Comparison of ENCODE assay signal across 16 cellular contexts in genomic region chr5:79961731-79962579, GRCh38. TPM values are rescaled to one million over a fixed set of nuclear protein-coding genes. Genes with fewer than 3 reads are reported as not detected.
DNase-seq lines count a peak whose midpoint lies in the region; ATAC-seq and TF ChIP-seq lines count a peak whose summit lies in the region.
"Had no signal": no experiment of that assay in that cellular context is flagged by ENCODE, and none has a peak within 500 bp of the region (broad histone marks: within the 10 kb centered on the region; RNA-seq: fewer than 3 reads in every experiment).

No MANE protein-coding gene starts in this region.

- no peak overlapping the region for H3K4me3 ChIP-seq in ACC112 (ENCODE audit: low read depth, low read length)
- H3K4me3 ChIP-seq in GM23338 = no peak overlapping the region
- H3K4me3 ChIP-seq in aorta (ENCODE audit: low read length in 2 of 2) = no peak overlapping the region
- H3K4me3 ChIP-seq: Peyer's patch, transverse colon had no signal

- 72 to 75% methylated on average over 9 of the region's 9 CpGs for WGBS in aorta, 2 donors

- H3K9me3 Mint-ChIP-seq in GM23338 (no peaks in the 10 kb centered on the region), progenitor cell of endocrine pancreas (ENCODE audit: low read depth) (no peaks in the 10 kb centered on the region)
- H3K9me3 Mint-ChIP-seq: activated CD4-positive, alpha-beta memory T cell treated with anti-CD3 and anti-CD28 coated beads for 36 hours had no signal

- H3K9me2 ChIP-seq in GM23338 (ENCODE audit: insufficient read depth) = peaks cover 5% of the 10 kb centered on the region

- H3F3A ChIP-seq in GM23338 (replicated peaks; ENCODE audit: low read depth) = no peaks in the 10 kb centered on the region

- no peaks in the 10 kb centered on the region for H3K79me2 ChIP-seq in ACC112 (ENCODE audit: control insufficient read depth, insufficient read depth, low read length, unreplicated experiment)
- H3K79me2 ChIP-seq in GM23338 (replicated peaks; ENCODE audit: insufficient read depth) = no peaks in the 10 kb centered on the region

- no peaks in the 10 kb centered on the region for H4K20me1 ChIP-seq in GM23338 (replicated peaks; ENCODE audit: insufficient read depth)

- no peak overlapping the region for H3K27ac Mint-ChIP-seq in GM23338
- no peak overlapping the region for H3K27ac Mint-ChIP-seq in progenitor cell of endocrine pancreas
- H3K27ac Mint-ChIP-seq: B cell had no signal

- H3K36me3 ChIP-seq in ACC112 (ENCODE audit: insufficient read depth, low read length) (no peaks in the 10 kb centered on the region), GM23338 (ENCODE audit: insufficient read depth) (no peaks in the 10 kb centered on the region), aorta (ENCODE audit: control insufficient read depth in 1 of 2, insufficient read depth in 2 of 2, low read length in 1 of 2) (no peaks in the 10 kb centered on the region)
- H3K36me3 ChIP-seq: Peyer's patch, transverse colon had no signal

- no peak for DNase-seq in GM23338 (ENCODE audit: low spot score)
- DNase-seq in SKM-1 treated with dmso at 0.1 percent for 144 hours (lab: John Stamatoyannopoulos, UW; ENCODE audit: unreplicated experiment) = peak; percentile 70
- peak; percentile 20 for DNase-seq in glomerular visceral epithelial cell (ENCODE audit: extremely low spot score)
- no peak for DNase-seq in NCI-H146 (lab: John Stamatoyannopoulos, UW)
- no peak for DNase-seq in aorta
- no peak for DNase-seq in progenitor cell of endocrine pancreas (ENCODE audit: low spot score, unreplicated experiment)
- no peak for DNase-seq in GF-D8 (lab: John Stamatoyannopoulos, UW)
- DNase-seq: activated naive CD4-positive, alpha-beta T cell; DND-41; NCI-H1436; Peyer's patch; T-helper 9 cell; transverse colon had no signal

- H3K4me1 ChIP-seq in ACC112 (ENCODE audit: control insufficient read depth, insufficient read depth, low read length, unreplicated experiment) (peaks cover 10% of the 10 kb centered on the region), GM23338 (ENCODE audit: insufficient read depth) (no peaks in the 10 kb centered on the region), aorta (ENCODE audit: control insufficient read depth in 1 of 2, insufficient read depth in 2 of 2, low read length in 2 of 2) (no peaks in the 10 kb centered on the region)
- H3K4me1 ChIP-seq: Peyer's patch, transverse colon had no signal

- no peaks in the 10 kb centered on the region for H3K36me3 Mint-ChIP-seq in GM23338 (ENCODE audit: low read depth)
- no peaks in the 10 kb centered on the region for H3K36me3 Mint-ChIP-seq in progenitor cell of endocrine pancreas (ENCODE audit: insufficient read depth)
- H3K36me3 Mint-ChIP-seq: activated CD4-positive, alpha-beta memory T cell treated with anti-CD3 and anti-CD28 coated beads for 36 hours had no signal

- TF ChIP-seq CTCF in GM23338 (conservative IDR thresholded peaks at IDR 0.05; ENCODE audit: low read depth in 2 of 2) (no peak), progenitor cell of endocrine pancreas (IDR thresholded peaks at IDR 0.05; ENCODE audit: unreplicated experiment) (no peak)

- H2AFZ ChIP-seq in ACC112 (ENCODE audit: low read length, unreplicated experiment) (peak overlapping the region; percentile 31), GM23338 (peak overlapping the region; percentile 63; the same call in 1 of the 2 replicates)

- H3K9me3 ChIP-seq in aorta (ENCODE audit: control insufficient read depth, low read length) = no peaks in the 10 kb centered on the region
- H3K9me3 ChIP-seq: Peyer's patch, transverse colon had no signal

- H3K27ac ChIP-seq in ACC112 (ENCODE audit: low read depth, low read length) (no peak overlapping the region), GM23338 (ENCODE audit: low read depth) (no peak overlapping the region), aorta (ENCODE audit: low read depth in 1 of 2, low read length in 2 of 2) (no peak overlapping the region)
- H3K27ac ChIP-seq: Peyer's patch, transverse colon had no signal

- ATAC-seq in GM23338 (peak; percentile 81), aorta (ENCODE audit: low FRiP score) (no peak)

- H3K27me3 Mint-ChIP-seq in GM23338 (ENCODE audit: insufficient read depth, low read depth, poor library complexity) = peaks cover 3% of the 10 kb centered on the region
- H3K27me3 Mint-ChIP-seq in progenitor cell of endocrine pancreas = peaks cover 5% of the 10 kb centered on the region

- H3K27me3 ChIP-seq in ACC112 (ENCODE audit: insufficient read depth, low read length) (peaks cover 5% of the 10 kb centered on the region), GM23338 (ENCODE audit: insufficient read depth) (no peaks in the 10 kb centered on the region), aorta (ENCODE audit: control insufficient read depth in 1 of 2, insufficient read depth in 2 of 2, low read length in 1 of 2) (no peaks in the 10 kb centered on the region)
- H3K27me3 ChIP-seq: Peyer's patch, transverse colon had no signal

- intact Hi-C loops in aorta (cut with DNase I) = no loop called here

- no peaks in the 10 kb centered on the region; the same call in 2 of the 3 replicates for H3K4me1 Mint-ChIP-seq in GM23338
- no peaks in the 10 kb centered on the region for H3K4me1 Mint-ChIP-seq in progenitor cell of endocrine pancreas (ENCODE audit: low read depth)
- H3K4me1 Mint-ChIP-seq: B cell had no signal

- H3K4me2 ChIP-seq in GM23338 = no peak overlapping the region

- H3K4me3 Mint-ChIP-seq in GM23338 = no peak overlapping the region
- no peak overlapping the region for H3K4me3 Mint-ChIP-seq in progenitor cell of endocrine pancreas (ENCODE audit: low read depth)
- H3K4me3 Mint-ChIP-seq: B cell had no signal

TF ChIP-seq in GM23338, 12 proteins besides CTCF, POLR2A, EP300 and RAD21 (continues in another document):
- TF ChIP-seq ZNF114 (CRISPR knock-in tag; IDR thresholded peaks at IDR 0.05) (no peak), EZH2phosphoT487 (IDR thresholded peaks at IDR 0.05; ENCODE audit: unreplicated experiment) (no peak), STAT1 (IDR thresholded peaks at IDR 0.05; ENCODE audit: unreplicated experiment) (no peak), ZNF462 (CRISPR knock-in tag; IDR thresholded peaks at IDR 0.05) (no peak), EZH2 (IDR thresholded peaks at IDR 0.05; ENCODE audit: low read depth, unreplicated experiment) (no peak), JUNB (IDR thresholded peaks at IDR 0.05; ENCODE audit: unreplicated experiment) (no peak), NANOG (IDR thresholded peaks at IDR 0.05; ENCODE audit: borderline replicate concordance) (no peak)

RNA-seq across cellular contexts. Expression of gene MTX3, which starts 29.1 kb away (rescaled TPM):
- total RNA-seq in GM23338 (2014; rRNA removed; shearing (Covaris generic)) = 33.2 and 33.8 TPM in 2 replicates
- 9.4 and 11.3 TPM in 2 replicates for polyA plus RNA-seq in GM23338 (2016; fragmentation: Nextera tagmentation; extraction: Ambion mirVana)
- total RNA-seq in aorta = 10 to 100 TPM; 11.8 to 16.6 TPM
- 1 to 10 TPM; 6.5 to 9.3 TPM for polyA plus RNA-seq in aorta
- total RNA-seq in progenitor cell of endocrine pancreas = 24.1 and 24.7 TPM in 2 replicates

Comparison
In these comparisons a context has a peak if more than half of its experiments do, and no peak if none do; other contexts are left out.
1. DNase-seq: peak in SKM-1 treated with dmso at 0.1 percent for 144 hours (single experiment) and glomerular visceral epithelial cell (single experiment); none in GM23338 (single experiment), NCI-H146 (single experiment), aorta (0 of 2), progenitor cell of endocrine pancreas (single experiment) and GF-D8 (single experiment).